Comparison of ENCODE assay signal across 8 cellular contexts in genomic region chr13:78241278-78241919, GRCh38.
DNase-seq lines count a peak whose midpoint lies in the region; ATAC-seq, FAIRE-seq and TF ChIP-seq lines count a peak whose summit lies in the region.

No MANE protein-coding gene starts in this region.

- H3K4me1 Mint-ChIP-seq in neural progenitor cell = peaks cover 42% of the 10 kb centered on the region

- TF ChIP-seq CTCF in AG09309 (IDR thresholded peaks at IDR 0.05; ENCODE audit: control insufficient read depth, insufficient read depth, low read depth, low read length, missing control alignments) = peak; percentile 47
- TF ChIP-seq CTCF in GM12872 (IDR thresholded peaks at IDR 0.05; ENCODE audit: insufficient read depth, low read depth, low read length) = peak; percentile 70
- TF ChIP-seq CTCF in Panc1 (IDR thresholded peaks at IDR 0.05) = peak; percentile 73
- TF ChIP-seq CTCF in endothelial cell of umbilical vein (IDR thresholded peaks at IDR 0.05; ENCODE audit: extremely low read depth in 1 of 2, insufficient read depth in 1 of 2, low read depth in 1 of 2, low read length in 2 of 2) = peak; percentile 66 to 70
- TF ChIP-seq CTCF in neural progenitor cell (IDR thresholded peaks at IDR 0.05) = peak; percentile 92

- no peak overlapping the region for H3K27ac Mint-ChIP-seq in neural progenitor cell

- H3K27ac ChIP-seq in Panc1 (ENCODE audit: low read length) (no peak overlapping the region), endothelial cell of umbilical vein (ENCODE audit: insufficient read depth, low read depth, low read length) (no peak overlapping the region), neural progenitor cell (no peak overlapping the region)

- BruUV-seq in Panc1 (replicated peaks; lab: Mats Ljungman, UMichigan) (no TSS peak), endothelial cell of umbilical vein (replicated peaks; lab: Mats Ljungman, UMichigan) (no TSS peak)

- TF ChIP-seq POLR2A in endothelial cell of umbilical vein (IDR thresholded peaks at IDR 0.05; ENCODE audit: low read depth, low read length) = no peak

- no peak for DNase-seq in AG09309 (ENCODE audit: low read depth)
- DNase-seq in HT1080 (ENCODE audit: low read depth) = peak; percentile 50
- DNase-seq in Panc1 (ENCODE audit: low read depth, low spot score) = peak; percentile 2
- peak; percentile 53 for DNase-seq in endothelial cell of umbilical vein (ENCODE audit: low read depth, low spot score)
- peak; percentile 78 for DNase-seq in neural progenitor cell (ENCODE audit: low spot score)

- H3K9me3 ChIP-seq in Panc1 (ENCODE audit: control insufficient read depth, insufficient read depth, low read depth, low read length) (no peaks in the 10 kb centered on the region), endothelial cell of umbilical vein (replicated peaks; ENCODE audit: control insufficient read depth, insufficient read depth, low read length) (no peaks in the 10 kb centered on the region), neural progenitor cell (ENCODE audit: low read depth) (no peaks in the 10 kb centered on the region)

- H3K4me3 ChIP-seq in AG09309 (ENCODE audit: control insufficient read depth, low read depth, low read length) (no peak overlapping the region), Panc1 (ENCODE audit: low read depth in 2 of 2, low read length in 2 of 2) (no peak overlapping the region), endothelial cell of umbilical vein (replicated peaks in 1 of 3; ENCODE audit: insufficient read depth in 1 of 3, low read depth in 1 of 3, low read length in 3 of 3) (no peak overlapping the region), neural progenitor cell (no peak overlapping the region)

- FAIRE-seq in endothelial cell of umbilical vein (lab: Jason Lieb, UNC) = no peak

- H3K9me1 ChIP-seq in endothelial cell of umbilical vein (replicated peaks; ENCODE audit: control insufficient read depth, extremely low read depth, insufficient read depth, low read length) = no peaks in the 10 kb centered on the region

- H3K4me3 Mint-ChIP-seq in neural progenitor cell = no peak overlapping the region

- H3K4me2 ChIP-seq in endothelial cell of umbilical vein (ENCODE audit: insufficient read depth, low read length) (no peak overlapping the region), neural progenitor cell (no peak overlapping the region)

- H4K20me1 ChIP-seq in endothelial cell of umbilical vein (replicated peaks; ENCODE audit: control insufficient read depth, extremely low read depth, insufficient read depth, low read length) (no peaks in the 10 kb centered on the region), neural progenitor cell (ENCODE audit: low read depth) (no peaks in the 10 kb centered on the region)

- no peaks in the 10 kb centered on the region; the same call in 1 of the 2 replicates for H3K27me3 ChIP-seq in Panc1 (ENCODE audit: control insufficient read depth, insufficient read depth, low read length)
- peaks cover 4% of the 10 kb centered on the region in 2 experiments for H3K27me3 ChIP-seq in endothelial cell of umbilical vein (ENCODE audit: control insufficient read depth in 2 of 2, insufficient read depth in 2 of 2, low read length in 2 of 2)
- H3K27me3 ChIP-seq in neural progenitor cell = no peaks in the 10 kb centered on the region

- H2AFZ ChIP-seq in endothelial cell of umbilical vein (ENCODE audit: low read depth, low read length) (no peak overlapping the region), neural progenitor cell (replicated peaks) (no peak overlapping the region)

- in situ Hi-C loops in Panc1 (cut with HindIII; ENCODE audit: low pct_unique_long_range_greater_than_20kb, low sequenced_read_pairs) = no loop called here

- intact Hi-C loops in Panc1 (cut with micrococcal nuclease; ENCODE audit: unreplicated experiment) (loop anchor here (10.0 kb wide), 1 partner anchor 733 kb away; no protein-coding TSS in a partner anchor), endothelial cell of umbilical vein (cut with micrococcal nuclease) (loop anchor here (1.0 to 10.0 kb wide), 5 partner anchors 104 to 737 kb away; no protein-coding TSS in a partner anchor)

- H3K79me2 ChIP-seq in endothelial cell of umbilical vein (ENCODE audit: control insufficient read depth, insufficient read depth, low read length) (no peaks in the 10 kb centered on the region), neural progenitor cell (ENCODE audit: low read depth) (no peaks in the 10 kb centered on the region)

- H3K9ac ChIP-seq in endothelial cell of umbilical vein (replicated peaks; ENCODE audit: extremely low read depth, insufficient read depth, low read length) (no peak overlapping the region), neural progenitor cell (no peak overlapping the region)

- POLR2A ChIA-PET in Panc1 (lab: Charles Lee) (no interaction called here), endothelial cell of umbilical vein (lab: Charles Lee) (no interaction called here)

- dilution Hi-C loops in endothelial cell of umbilical vein (cut with MboI; ENCODE audit: extremely low pct_ligation_motif_present, low sequenced_read_pairs) = no loop called here

- peaks cover 8% of the 10 kb centered on the region for H3K27me3 Mint-ChIP-seq in neural progenitor cell (ENCODE audit: insufficient read depth, low read depth)

- H3K4me1 ChIP-seq in Panc1 (ENCODE audit: control insufficient read depth, insufficient read depth, low read length) (no peaks in the 10 kb centered on the region), endothelial cell of umbilical vein (ENCODE audit: control insufficient read depth, extremely low read depth, insufficient read depth, low read length) (no peaks in the 10 kb centered on the region), neural progenitor cell (peaks cover 12% of the 10 kb centered on the region)

- ATAC-seq in Panc1 (no peak), GM18519 (IDR thresholded peaks at IDR 0.05; ENCODE audit: low FRiP score, unreplicated experiment) (no peak), GM19324 (IDR thresholded peaks at IDR 0.05; ENCODE audit: low FRiP score, unreplicated experiment) (no peak)

- no peaks in the 10 kb centered on the region for H3K36me3 Mint-ChIP-seq in neural progenitor cell

- H3K9me3 Mint-ChIP-seq in neural progenitor cell = no peaks in the 10 kb centered on the region

- CTCF ChIA-PET in Panc1 (lab: Charles Lee) (no interaction called here), endothelial cell of umbilical vein (lab: Charles Lee) (interaction anchor here (0.6 to 9.1 kb wide), 74 partner anchors 11 to 1300 kb away, joined by 3 to 244 read pairs (median 4); partner anchors contain the start of gene POU4F1)

- H3K36me3 ChIP-seq in Panc1 (ENCODE audit: control insufficient read depth, insufficient read depth, low read length) = no peaks in the 10 kb centered on the region
- H3K36me3 ChIP-seq in endothelial cell of umbilical vein (ENCODE audit: control insufficient read depth in 2 of 2, extremely low read depth in 1 of 2, insufficient read depth in 2 of 2, low read length in 2 of 2) = no peaks in the 10 kb centered on the region
- H3K36me3 ChIP-seq in neural progenitor cell = no peaks in the 10 kb centered on the region

- H3F3A ChIP-seq in neural progenitor cell (ENCODE audit: low read depth) = peaks cover 4% of the 10 kb centered on the region

TF ChIP-seq in endothelial cell of umbilical vein, 7 proteins besides CTCF, POLR2A, EP300 and RAD21:
- no peak for TF ChIP-seq JUN (IDR thresholded peaks at IDR 0.05; ENCODE audit: borderline replicate concordance, insufficient read depth, insufficient read length, low read depth)
- no peak for TF ChIP-seq MAX (IDR thresholded peaks at IDR 0.05; ENCODE audit: insufficient read depth, insufficient read length)
- TF ChIP-seq MYC (IDR thresholded peaks at IDR 0.05; ENCODE audit: low read depth, low read length) = no peak
- no peak for TF ChIP-seq POLR2AphosphoS5 (IDR thresholded peaks at IDR 0.05; ENCODE audit: insufficient read depth, low read depth, low read length)
- no peak for TF ChIP-seq FOS (IDR thresholded peaks at IDR 0.05; ENCODE audit: borderline replicate concordance, insufficient read depth, low read length)
- TF ChIP-seq GATA2 (IDR thresholded peaks at IDR 0.05; ENCODE audit: insufficient read depth, insufficient read length, low read depth, low read length) = no peak
- no peak for TF ChIP-seq EZH2 (IDR thresholded peaks at IDR 0.05; ENCODE audit: borderline replicate concordance, low read depth, low read length, severe bottlenecking)
